Comparison of ENCODE assay signal across 15 cellular contexts in genomic region chr16:89822188-89823086, GRCh38. TPM values are rescaled to one million over a fixed set of nuclear protein-coding genes. Genes with fewer than 3 reads are reported as not detected.
A peak's percentile ranks its signal among the peaks of the same experiment; 100 is the strongest.
DNase-seq lines count a peak whose midpoint lies in the region; ATAC-seq and TF ChIP-seq lines count a peak whose summit lies in the region.
"Had no signal": no experiment of that assay in that cellular context is flagged by ENCODE, and none has a peak within 500 bp of the region (broad histone marks: within the 10 kb centered on the region; RNA-seq: fewer than 3 reads in every experiment).

No MANE protein-coding gene starts in this region.

- no peak overlapping the region for H3K4me3 Mint-ChIP-seq in activated CD4-positive, alpha-beta T cell treated with anti-CD3 and anti-CD28 coated beads, Interleukin-2, amount 10 ng/mL, durations not matched to agents 24 days and 14 days
- H3K4me3 Mint-ChIP-seq: activated CD4-positive, alpha-beta memory T cell treated with anti-CD3 and anti-CD28 coated beads, Interleukin-2, amount 10 ng/mL, durations not matched to agents 7 days and 5 days; stimulated activated naive CD8-positive, alpha-beta T cell treated with anti-CD3 and anti-CD28 coated beads, Interleukin-15, Interleukin-2, amounts not matched to agents 100 ng/mL and 50 ng/mL, for 24 hours had no signal

- no peak overlapping the region for H3K27ac Mint-ChIP-seq in activated CD4-positive, alpha-beta T cell treated with anti-CD3 and anti-CD28 coated beads, Interleukin-2, amount 10 ng/mL, durations not matched to agents 24 days and 14 days
- H3K27ac Mint-ChIP-seq: activated CD4-positive, alpha-beta memory T cell treated with anti-CD3 and anti-CD28 coated beads, Interleukin-2, amount 10 ng/mL, durations not matched to agents 7 days and 5 days; stimulated activated naive CD8-positive, alpha-beta T cell treated with anti-CD3 and anti-CD28 coated beads, Interleukin-15, Interleukin-2, amounts not matched to agents 100 ng/mL and 50 ng/mL, for 24 hours had no signal

- H2BK5ac ChIP-seq in IMR-90 (ENCODE audit: low read depth, low read length, poor library complexity, severe bottlenecking): no peak overlapping the region

- H2AK5ac ChIP-seq in IMR-90 (ENCODE audit: low read depth, low read length): no peak overlapping the region

- H3K4me1 ChIP-seq in IMR-90 (ENCODE audit: control insufficient read depth, insufficient read depth, low read length): peaks cover 3% of the 10 kb centered on the region
- peaks cover 18% of the 10 kb centered on the region for H3K4me1 ChIP-seq in mucosa of descending colon (ENCODE audit: low read depth)

- no peak overlapping the region for H4K91ac ChIP-seq in IMR-90 (ENCODE audit: insufficient read depth, low read depth, low read length)

- H3K9me3 ChIP-seq in IMR-90 (ENCODE audit: control insufficient read depth, insufficient read depth, low read length) (no peaks in the 10 kb centered on the region), mucosa of descending colon (no peaks in the 10 kb centered on the region)
- H3K9me3 ChIP-seq: right atrium auricular region had no signal

- no peaks in the 10 kb centered on the region for H3K9me3 Mint-ChIP-seq in activated CD4-positive, alpha-beta T cell treated with anti-CD3 and anti-CD28 coated beads, Interleukin-2, amount 10 ng/mL, durations not matched to agents 24 days and 14 days
- H3K9me3 Mint-ChIP-seq: activated CD4-positive, alpha-beta memory T cell treated with anti-CD3 and anti-CD28 coated beads, Interleukin-2, amount 10 ng/mL, durations not matched to agents 7 days and 5 days; stimulated activated naive CD8-positive, alpha-beta T cell treated with anti-CD3 and anti-CD28 coated beads, Interleukin-15, Interleukin-2, amounts not matched to agents 100 ng/mL and 50 ng/mL, for 24 hours had no signal

- no TSS peak for BruUV-seq in IMR-90 (replicated peaks; lab: Mats Ljungman, UMichigan)

- no peak overlapping the region for H3K4me3 ChIP-seq in IMR-90 (ENCODE audit: insufficient read depth, low read depth, low read length)
- no peak overlapping the region for H3K4me3 ChIP-seq in mucosa of descending colon
- H3K4me3 ChIP-seq: right atrium auricular region had no signal

- POLR2A ChIA-PET in IMR-90 (lab: Charles Lee; ENCODE audit: unreplicated experiment): no interaction called here

- no peak overlapping the region for H3K56ac ChIP-seq in IMR-90 (ENCODE audit: extremely low read depth, insufficient read depth, low read length)

- dilution Hi-C loops in IMR-90 (cut with HindIII; ENCODE audit: low sequenced_read_pairs, unreplicated experiment): no loop called here

- no peaks in the 10 kb centered on the region; the same call in 1 of the 2 replicates for H3K9me1 ChIP-seq in IMR-90 (ENCODE audit: insufficient read depth, low read length)

- H3K27ac ChIP-seq in IMR-90 (ENCODE audit: insufficient read depth, low read length): no peak overlapping the region
- H3K27ac ChIP-seq: HL-60, right atrium auricular region had no signal

- TF ChIP-seq POLR2A in IMR-90 (IDR thresholded peaks at IDR 0.05; ENCODE audit: low read depth, low read length): no peak

- intact Hi-C loops in IMR-90 (cut with micrococcal nuclease): no loop called here
- intact Hi-C loops in mucosa of descending colon (cut with DNase I, micrococcal nuclease): no loop called here
- intact Hi-C loops in activated CD4-positive, alpha-beta T cell treated with anti-CD3 and anti-CD28 coated beads, Interleukin-2, amount 10 ng/mL, durations not matched to agents 24 days and 14 days (cut with micrococcal nuclease): no loop called here

- no peak for TF ChIP-seq CTCF in IMR-90 (conservative IDR thresholded peaks at IDR 0.05; ENCODE audit: low read depth, low read length)
- no peak for TF ChIP-seq CTCF in mucosa of descending colon (IDR thresholded peaks at IDR 0.05)

- no peak for TF ChIP-seq RAD21 in IMR-90 (IDR thresholded peaks at IDR 0.05; ENCODE audit: low read length)

- H3K9ac ChIP-seq in IMR-90 (ENCODE audit: low read depth, low read length): no peak overlapping the region

- H2AFZ ChIP-seq in IMR-90 (replicated peaks; ENCODE audit: low read length, poor library complexity): no peak overlapping the region

- CTCF ChIA-PET in IMR-90 (lab: Yijun Ruan, JAX): no interaction called here

- H3K36me3 ChIP-seq in IMR-90 (ENCODE audit: control insufficient read depth, insufficient read depth, low read length) (no peaks in the 10 kb centered on the region), mucosa of descending colon (ENCODE audit: low read depth) (no peaks in the 10 kb centered on the region)
- H3K36me3 ChIP-seq: right atrium auricular region had no signal

- H4K8ac ChIP-seq in IMR-90 (ENCODE audit: low read depth in 2 of 2, low read length in 2 of 2): no peak overlapping the region

- peak; percentile 21; the same call in 1 of the 2 replicates for ATAC-seq in IMR-90 (ENCODE audit: low read depth)
- peak; percentile 89 for ATAC-seq in mucosa of descending colon
- ATAC-seq in GM21576 (IDR thresholded peaks at IDR 0.05; ENCODE audit: unreplicated experiment): no peak

- H4K5ac ChIP-seq in IMR-90 (ENCODE audit: low read depth, low read length): no peak overlapping the region

- no peaks in the 10 kb centered on the region for H4K20me1 ChIP-seq in IMR-90 (ENCODE audit: insufficient read depth, low read length)

- 80% methylated on average over 16 of the region's 19 CpGs; no CpG with 5 or more reads in 1 of the 2 experiments for WGBS in IMR-90 (ENCODE audit: extremely low coverage in 2 of 2, insufficient read length in 1 of 2), 2 experiments

- no peaks in the 10 kb centered on the region for H3K36me3 Mint-ChIP-seq in activated CD4-positive, alpha-beta T cell treated with anti-CD3 and anti-CD28 coated beads, Interleukin-2, amount 10 ng/mL, durations not matched to agents 24 days and 14 days (ENCODE audit: low read depth)

- no peak overlapping the region for H2AK9ac ChIP-seq in IMR-90 (replicated peaks; ENCODE audit: low read depth, low read length, poor library complexity)

- H3K14ac ChIP-seq in IMR-90 (replicated peaks; ENCODE audit: low read depth, low read length): no peak overlapping the region

- no peak overlapping the region for H2BK120ac ChIP-seq in IMR-90 (ENCODE audit: low read depth, low read length)

- H3K4me1 Mint-ChIP-seq in activated CD4-positive, alpha-beta T cell treated with anti-CD3 and anti-CD28 coated beads, Interleukin-2, amount 10 ng/mL, durations not matched to agents 24 days and 14 days: peaks cover 14% of the 10 kb centered on the region

- no peak overlapping the region for H2BK20ac ChIP-seq in IMR-90 (ENCODE audit: low read depth, low read length)

- peaks cover 0 to 5% of the 10 kb centered on the region in 2 experiments; a peak in 3 of 4 replicates for H3K79me1 ChIP-seq in IMR-90 (ENCODE audit: low read depth in 1 of 2, low read length in 2 of 2)

- H3K27me3 Mint-ChIP-seq in activated CD4-positive, alpha-beta T cell treated with anti-CD3 and anti-CD28 coated beads, Interleukin-2, amount 10 ng/mL, durations not matched to agents 24 days and 14 days: peaks cover 3% of the 10 kb centered on the region

- peak; percentile 65 for DNase-seq in COLO668 (lab: John Stamatoyannopoulos, UW; ENCODE audit: unreplicated experiment)
- DNase-seq in IMR-90: no peak
- peak; percentile 13 for DNase-seq in SK-MEL-5 (ENCODE audit: low read depth, low spot score)
- DNase-seq in mucosa of descending colon: peak; percentile 41 to 53 (median 46)
- no peak for DNase-seq in KG1 (lab: John Stamatoyannopoulos, UW)
- no peak for DNase-seq in AG20443 (ENCODE audit: low spot score)
- no peak for DNase-seq in activated CD4-positive, alpha-beta T cell treated with anti-CD3 and anti-CD28 coated beads, Interleukin-2, amount 10 ng/mL, durations not matched to agents 24 days and 14 days
- DNase-seq: activated CD4-positive, alpha-beta memory T cell treated with anti-CD3 and anti-CD28 coated beads, Interleukin-2, amount 10 ng/mL, durations not matched to agents 7 days and 5 days; C1 segment of cervical spinal cord; MV-4-11; stimulated activated CD4-positive, alpha-beta T cell treated with anti-CD3 and anti-CD28 coated beads, Interleukin-4, amount 100 ng/mL, for 4 hours had no signal

- H3K4ac ChIP-seq in IMR-90 (ENCODE audit: low read depth, low read length): no peak overlapping the region

- no peak overlapping the region for H2BK15ac ChIP-seq in IMR-90 (ENCODE audit: low read depth, low read length)

- H3K18ac ChIP-seq in IMR-90 (ENCODE audit: low read depth, low read length): no peak overlapping the region

- no peak overlapping the region for H3K23ac ChIP-seq in IMR-90 (ENCODE audit: low read depth, low read length)

- in situ Hi-C loops in IMR-90 (cut with MboI; ENCODE audit: low sequenced_read_pairs) (no loop called here), SK-MEL-5 (cut with HindIII; ENCODE audit: low pct_unique_long_range_greater_than_20kb, low sequenced_read_pairs) (no loop called here)

- no peaks in the 10 kb centered on the region for H3K27me3 ChIP-seq in IMR-90 (ENCODE audit: control insufficient read depth, insufficient read depth, low read length)
- H3K27me3 ChIP-seq: right atrium auricular region had no signal

- H3K4me2 ChIP-seq in IMR-90 (ENCODE audit: low read depth, low read length): no peak overlapping the region

RNA-seq across cellular contexts. Expression of gene SPIRE2, which starts 5.8 kb away (rescaled TPM):
- total RNA-seq in IMR-90 (2012; rRNA removed) (0.56 and 0.72 TPM in 2 replicates), mucosa of descending colon (100 to 1,000 TPM in 1 of 3 donors, 10 to 100 TPM in 2; 52.5 to 118 (median 84.2) TPM)
- polyA plus RNA-seq in IMR-90 (2012; rRNA removed): 1.6 and 1.9 TPM in 2 replicates
- polyA plus RNA-seq in IMR-90 (2012; cell fraction: cytosol; rRNA removed): 1.6 and 1.9 TPM in 2 replicates
- 8.8 and 10.3 TPM in 2 replicates for polyA plus RNA-seq in IMR-90 (2012; cell fraction: nucleus; rRNA removed; ENCODE audit: low replicate concordance)
- total RNA-seq in SK-MEL-5 (2014; rRNA removed; shearing (Covaris generic)): 19.6 and 20.2 TPM in 2 replicates
- 25.0 TPM in 2 replicates for polyA plus RNA-seq in SK-MEL-5 (2015; cell fraction: cytosol; rRNA removed)
- 75.1 and 88.7 TPM in 2 replicates for polyA plus RNA-seq in SK-MEL-5 (2015; cell fraction: nucleus; rRNA removed)
- 1.9 and 2.0 TPM in 2 replicates for total RNA-seq in activated CD4-positive, alpha-beta T cell treated with anti-CD3 and anti-CD28 coated beads, Interleukin-2, amount 10 ng/mL, durations not matched to agents 24 days and 14 days

RNA-seq across cellular contexts. Expression of gene FANCA, which starts 6.0 kb away (rescaled TPM):
- total RNA-seq in IMR-90 (2012; rRNA removed): 13.3 and 13.9 TPM in 2 replicates
- 24.4 and 24.7 TPM in 2 replicates for polyA plus RNA-seq in IMR-90 (2012; rRNA removed)
- 8.1 and 9.6 TPM in 2 replicates for polyA plus RNA-seq in IMR-90 (2012; cell fraction: cytosol; rRNA removed)
- polyA plus RNA-seq in IMR-90 (2012; cell fraction: nucleus; rRNA removed; ENCODE audit: low replicate concordance): 87.4 and 134 TPM in 2 replicates
- total RNA-seq in SK-MEL-5 (2014; rRNA removed; shearing (Covaris generic)): 12.0 and 14.5 TPM in 2 replicates
- polyA plus RNA-seq in SK-MEL-5 (2015; cell fraction: cytosol; rRNA removed): 20.5 and 25.1 TPM in 2 replicates
- 157 and 241 TPM in 2 replicates for polyA plus RNA-seq in SK-MEL-5 (2015; cell fraction: nucleus; rRNA removed)
- total RNA-seq in mucosa of descending colon: 10 to 100 TPM; 13.1 to 27.7 (median 16.3) TPM
- 226 and 237 TPM in 2 replicates for total RNA-seq in activated CD4-positive, alpha-beta T cell treated with anti-CD3 and anti-CD28 coated beads, Interleukin-2, amount 10 ng/mL, durations not matched to agents 24 days and 14 days

RNA-seq across cellular contexts. Expression of gene TCF25, which starts 51.0 kb away (rescaled TPM):
- total RNA-seq in IMR-90 (2012; rRNA removed): 119 and 127 TPM in 2 replicates
- 184 and 199 TPM in 2 replicates for polyA plus RNA-seq in IMR-90 (2012; rRNA removed)
- 143 and 185 TPM in 2 replicates for polyA plus RNA-seq in IMR-90 (2012; cell fraction: cytosol; rRNA removed)
- polyA plus RNA-seq in IMR-90 (2012; cell fraction: nucleus; rRNA removed; ENCODE audit: low replicate concordance): 445 and 688 TPM in 2 replicates
- 76.6 and 93.1 TPM in 2 replicates for total RNA-seq in SK-MEL-5 (2014; rRNA removed; shearing (Covaris generic))
- polyA plus RNA-seq in SK-MEL-5 (2015; cell fraction: cytosol; rRNA removed): 78.5 and 82.3 TPM in 2 replicates
- polyA plus RNA-seq in SK-MEL-5 (2015; cell fraction: nucleus; rRNA removed): 317 and 318 TPM in 2 replicates
- total RNA-seq in mucosa of descending colon: 100 to 1,000 TPM; 179 to 217 (median 212) TPM
- 192 and 194 TPM in 2 replicates for total RNA-seq in activated CD4-positive, alpha-beta T cell treated with anti-CD3 and anti-CD28 coated beads, Interleukin-2, amount 10 ng/mL, durations not matched to agents 24 days and 14 days

Comparison
In these comparisons a context has a peak if more than half of its experiments do, and no peak if none do; other contexts are left out.
1. DNase-seq: peak in COLO668 (single experiment), SK-MEL-5 (single experiment) and mucosa of descending colon (3 of 3); none in IMR-90 (single experiment), KG1 (single experiment), AG20443 (single experiment) and activated CD4-positive, alpha-beta T cell treated with anti-CD3 and anti-CD28 coated beads, Interleukin-2, amount 10 ng/mL, durations not matched to agents 24 days and 14 days (single experiment).